In genomic region chr1:247833601-247834000, GRCh38 we compare ENCODE assay signal across 1 cellular context.
TF ChIP-seq lines count a peak whose summit lies in the region.

No MANE protein-coding gene starts in this region.

TF ChIP-seq in HepG2, 621 proteins besides CTCF, POLR2A, EP300 and RAD21:
- TF ChIP-seq CREB1 (IDR thresholded peaks at IDR 0.05) (peak; percentile 39; the same call in 1 of the 2 replicates), CREB1 (CRISPR knock-in tag; IDR thresholded peaks at IDR 0.05) (no peak), KDM5B (CRISPR knock-in tag; IDR thresholded peaks at IDR 0.05; ENCODE audit: borderline replicate concordance) (no peak)
TF ChIP-seq in HepG2: peak in this region for 1.
